15 cellular contexts compared by ENCODE assay signal in the genomic region with DNA sequence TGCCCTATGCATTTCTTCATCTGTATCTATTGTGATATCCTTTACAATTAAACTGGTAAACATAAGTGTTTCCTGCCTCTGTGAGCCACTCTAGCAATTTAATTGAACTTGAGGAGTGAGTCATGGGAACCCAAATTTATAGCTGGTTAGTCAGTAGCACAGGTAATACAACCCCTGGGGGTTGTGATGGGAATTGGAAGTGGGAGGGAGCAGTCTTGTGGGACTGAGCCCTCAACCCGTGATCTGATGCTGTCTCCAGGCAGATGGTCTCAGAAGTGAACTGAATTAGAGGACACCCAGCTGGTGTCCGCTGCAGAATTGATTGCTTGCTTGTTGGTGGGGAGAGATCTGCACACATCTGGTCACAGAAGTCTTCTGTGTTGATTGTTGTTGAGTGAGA. TPM values are rescaled to one million over a fixed set of nuclear protein-coding genes. Genes with fewer than 3 reads are reported as not detected.
A peak's percentile ranks its signal among the peaks of the same experiment; 100 is the strongest.
DNase-seq lines count a peak whose midpoint lies in the region; ATAC-seq, FAIRE-seq and TF ChIP-seq lines count a peak whose summit lies in the region.
"Had no signal": no experiment of that assay in that cellular context is flagged by ENCODE, and none has a peak within 500 bp of the region (broad histone marks: within the 10 kb centered on the region; RNA-seq: fewer than 3 reads in every experiment).

No MANE protein-coding gene starts in this region.

- H3K9me3 Mint-ChIP-seq in HFFc6, result no peaks in the 10 kb centered on the region
- H3K9me3 Mint-ChIP-seq in activated naive CD4-positive, alpha-beta T cell treated with anti-CD3 and anti-CD28 coated beads, Interleukin-2, amount 50 U/mL, for 72 hours, result no peaks in the 10 kb centered on the region
- H3K9me3 Mint-ChIP-seq: activated CD8-positive, alpha-beta T cell treated with anti-CD3 and anti-CD28 coated beads for 36 hours; stimulated activated naive B cell treated with anti-CD40 and anti-IgM and Interleukin-4, amounts not matched to agents 10 μg/mL and 1 μg/mL and 100 μg/mL, for 72 hours had no signal

- ATAC-seq in activated naive CD4-positive, alpha-beta T cell treated with anti-CD3 and anti-CD28 coated beads, Interleukin-2, amount 50 U/mL, for 72 hours, result no peak
- ATAC-seq in GM18498 (IDR thresholded peaks at IDR 0.05; ENCODE audit: unreplicated experiment), result no peak
- ATAC-seq: activated CD8-positive, alpha-beta T cell treated with anti-CD3 and anti-CD28 coated beads for 36 hours; stimulated activated naive B cell treated with anti-CD40 and anti-IgM and Interleukin-4, amounts not matched to agents 10 μg/mL and 1 μg/mL and 100 μg/mL, for 72 hours had no signal

- TF ChIP-seq CTCF in HFFc6 (IDR thresholded peaks at IDR 0.05) (0 out of 2 replicates have a peak, but pooled peaks have one; percentile 17), epithelial cell of proximal tubule (conservative IDR thresholded peaks at IDR 0.05; ENCODE audit: low read depth, low read length) (peak; percentile 6)

- peaks cover 14% of the 10 kb centered on the region for H3K27me3 Mint-ChIP-seq in HFFc6 (ENCODE audit: insufficient read depth)

- H3K4me3 Mint-ChIP-seq in HFFc6, result no peak overlapping the region
- H3K4me3 Mint-ChIP-seq: activated CD8-positive, alpha-beta T cell treated with anti-CD3 and anti-CD28 coated beads for 36 hours; stimulated activated naive B cell treated with anti-CD40 and anti-IgM and Interleukin-4, amounts not matched to agents 10 μg/mL and 1 μg/mL and 100 μg/mL, for 72 hours had no signal

- H3K4me3 ChIP-seq in epithelial cell of proximal tubule (ENCODE audit: low read depth, low read length), result no peak overlapping the region
- H3K4me3 ChIP-seq: uterus had no signal

- peak; percentile 37 for DNase-seq in COR-L47 (lab: John Stamatoyannopoulos, UW)
- peak; percentile 15 for DNase-seq in HFFc6
- peak; percentile 91 for DNase-seq in NCI-H69 (lab: John Stamatoyannopoulos, UW)
- DNase-seq in epithelial cell of proximal tubule (ENCODE audit: low read depth), result no peak
- no peak for DNase-seq in activated naive CD4-positive, alpha-beta T cell treated with anti-CD3 and anti-CD28 coated beads, Interleukin-2, amount 50 U/mL, for 72 hours (ENCODE audit: low spot score in 2 of 2)
- no peak for DNase-seq in activated CD4-positive, alpha-beta T cell treated with anti-CD3 and anti-CD28 coated beads, Interleukin-2, amount 50 U/mL, for 48 hours
- DNase-seq in GM19239 (ENCODE audit: insufficient read length, low spot score), result no peak
- DNase-seq: activated CD8-positive, alpha-beta T cell treated with anti-CD3 and anti-CD28 coated beads for 36 hours; kidney; stimulated activated naive B cell treated with anti-CD40 and anti-IgM and Interleukin-4, amounts not matched to agents 10 μg/mL and 1 μg/mL and 100 μg/mL, for 72 hours; uterus had no signal

- no peak overlapping the region for H3K27ac Mint-ChIP-seq in HFFc6
- H3K27ac Mint-ChIP-seq in activated naive CD4-positive, alpha-beta T cell treated with anti-CD3 and anti-CD28 coated beads, Interleukin-2, amount 50 U/mL, for 72 hours, result no peak overlapping the region
- H3K27ac Mint-ChIP-seq: activated CD8-positive, alpha-beta T cell treated with anti-CD3 and anti-CD28 coated beads for 36 hours; stimulated activated naive B cell treated with anti-CD40 and anti-IgM and Interleukin-4, amounts not matched to agents 10 μg/mL and 1 μg/mL and 100 μg/mL, for 72 hours had no signal

- no peaks in the 10 kb centered on the region for H3K36me3 Mint-ChIP-seq in HFFc6 (ENCODE audit: low read depth)
- H3K36me3 Mint-ChIP-seq in activated naive CD4-positive, alpha-beta T cell treated with anti-CD3 and anti-CD28 coated beads, Interleukin-2, amount 50 U/mL, for 72 hours, result peaks cover 0 to 10% of the 10 kb centered on the region in 2 donors

- FAIRE-seq in GM19239 (lab: Jason Lieb, UNC), result no peak
- FAIRE-seq: G401.6, GM18507, kidney had no signal

- H3K4me1 Mint-ChIP-seq in HFFc6 (ENCODE audit: low read depth), result peaks cover 20% of the 10 kb centered on the region
- H3K4me1 Mint-ChIP-seq: stimulated activated naive B cell treated with anti-CD40 and anti-IgM and Interleukin-4, amounts not matched to agents 10 μg/mL and 1 μg/mL and 100 μg/mL, for 72 hours had no signal

RNA-seq across cellular contexts. Expression of gene ST6GALNAC2, which starts 7.7 kb away (rescaled TPM):
- under 1 TPM in 5 of 6 experiments, not detected in 1; 0.20 to 0.71 (median 0.34) TPM for total RNA-seq in HFFc6 (2021; fragmentation: NEBNext Ultra II Directional; extraction: Animal tissue kit (Norgen Biotek cat#: 25700))
- total RNA-seq in epithelial cell of proximal tubule, result 1.4 and 2.9 TPM in 2 replicates
- not detected for total RNA-seq in activated naive CD4-positive, alpha-beta T cell treated with anti-CD3 and anti-CD28 coated beads, Interleukin-2, amount 50 U/mL, for 72 hours
- total RNA-seq: activated CD8-positive, alpha-beta T cell treated with anti-CD3 and anti-CD28 coated beads for 36 hours had no signal

RNA-seq across cellular contexts. Expression of gene ST6GALNAC1, which starts 50.2 kb away (rescaled TPM):
- not detected for total RNA-seq in HFFc6 (2021; fragmentation: NEBNext Ultra II Directional; extraction: Animal tissue kit (Norgen Biotek cat#: 25700))
- 0.36 and 0.52 TPM in 2 replicates for total RNA-seq in epithelial cell of proximal tubule
- 1 to 10 TPM; 1.0 to 3.0 TPM for total RNA-seq in activated naive CD4-positive, alpha-beta T cell treated with anti-CD3 and anti-CD28 coated beads, Interleukin-2, amount 50 U/mL, for 72 hours
- total RNA-seq: activated CD8-positive, alpha-beta T cell treated with anti-CD3 and anti-CD28 coated beads for 36 hours; myocyte had no signal

RNA-seq across cellular contexts. Expression of gene PRCD, which starts 53.5 kb away (rescaled TPM):
- total RNA-seq in HFFc6 (2021; fragmentation: NEBNext Ultra II Directional; extraction: Animal tissue kit (Norgen Biotek cat#: 25700)), result not detected
- 0.22 and 5.8 TPM in 2 replicates for total RNA-seq in epithelial cell of proximal tubule
- not detected for total RNA-seq in activated naive CD4-positive, alpha-beta T cell treated with anti-CD3 and anti-CD28 coated beads, Interleukin-2, amount 50 U/mL, for 72 hours
- total RNA-seq: activated CD8-positive, alpha-beta T cell treated with anti-CD3 and anti-CD28 coated beads for 36 hours; myocyte had no signal

RNA-seq across cellular contexts. Expression of gene CYGB, which starts 55.8 kb away (rescaled TPM):
- total RNA-seq in HFFc6 (2021; fragmentation: NEBNext Ultra II Directional; extraction: Animal tissue kit (Norgen Biotek cat#: 25700)), result under 1 TPM; 0.26 to 0.66 (median 0.33) TPM
- 10.2 and 49.9 TPM in 2 replicates for total RNA-seq in epithelial cell of proximal tubule
- total RNA-seq in activated naive CD4-positive, alpha-beta T cell treated with anti-CD3 and anti-CD28 coated beads, Interleukin-2, amount 50 U/mL, for 72 hours, result not detected

Comparison
In these comparisons a context has a peak if more than half of its experiments do, and no peak if none do; other contexts are left out.
1. DNase-seq: peak in COR-L47 (single experiment), HFFc6 (single experiment) and NCI-H69 (single experiment); none in epithelial cell of proximal tubule (single experiment), activated naive CD4-positive, alpha-beta T cell treated with anti-CD3 and anti-CD28 coated beads, Interleukin-2, amount 50 U/mL, for 72 hours (0 of 2), activated CD4-positive, alpha-beta T cell treated with anti-CD3 and anti-CD28 coated beads, Interleukin-2, amount 50 U/mL, for 48 hours (0 of 2) and GM19239 (single experiment).